8 cellular contexts compared by ENCODE assay signal in genomic region chr5:115543931-115544370, GRCh38. TPM values are rescaled to one million over a fixed set of nuclear protein-coding genes. Genes with fewer than 3 reads are reported as not detected.
DNase-seq lines count a peak whose midpoint lies in the region; ATAC-seq and TF ChIP-seq lines count a peak whose summit lies in the region.

No MANE protein-coding gene starts in this region.

- TF ChIP-seq CTCF in brain (conservative IDR thresholded peaks at IDR 0.05) = no peak

- peak overlapping the region; percentile 95 to 99 (median 97) for H3K27ac Mint-ChIP-seq in CD4-positive, alpha-beta memory T cell
- peak overlapping the region; percentile 93 for H3K27ac Mint-ChIP-seq in T-helper 17 cell
- H3K27ac Mint-ChIP-seq in brain = peak overlapping the region; percentile 99 to 100 (median 99)

- H3K9me3 ChIP-seq in CD4-positive, alpha-beta memory T cell (ENCODE audit: control insufficient read depth in 1 of 2, low read length in 2 of 2) = peaks cover 0 to 3% of the 10 kb centered on the region in 2 donors
- H3K9me3 ChIP-seq in T-helper 17 cell (ENCODE audit: control insufficient read depth, low read length, poor library complexity, severe bottlenecking) (no peaks in the 10 kb centered on the region), iPS-18a (ENCODE audit: control insufficient read depth, low read depth, low read length) (peaks cover 9% of the 10 kb centered on the region), skeletal muscle satellite cell (replicated peaks; ENCODE audit: low read length) (peaks cover 3% of the 10 kb centered on the region)

- no peaks in the 10 kb centered on the region for H3K27me3 Mint-ChIP-seq in CD4-positive, alpha-beta memory T cell
- H3K27me3 Mint-ChIP-seq in T-helper 17 cell (no peaks in the 10 kb centered on the region), brain (peaks cover 36% of the 10 kb centered on the region)

- peaks cover 34 to 61% (median 44%) of the 10 kb centered on the region in 4 donors for H3K4me1 Mint-ChIP-seq in CD4-positive, alpha-beta memory T cell
- peaks cover 39% of the 10 kb centered on the region for H3K4me1 Mint-ChIP-seq in T-helper 17 cell
- H3K4me1 Mint-ChIP-seq in brain = peaks cover 25% of the 10 kb centered on the region

- peak overlapping the region; percentile 93 to 100 (median 95) for H3K4me3 Mint-ChIP-seq in CD4-positive, alpha-beta memory T cell
- H3K4me3 Mint-ChIP-seq in T-helper 17 cell (peak overlapping the region; percentile 98), brain (peak overlapping the region; percentile 92 to 100 (median 98))

- peak; percentile 29 for ATAC-seq in GM19452 (IDR thresholded peaks at IDR 0.05; ENCODE audit: unreplicated experiment)
- peak; percentile 25 for ATAC-seq in HG03575 (IDR thresholded peaks at IDR 0.05; ENCODE audit: extremely low read depth, insufficient number of reproducible peaks, low FRiP score, unreplicated experiment)
- ATAC-seq in T-helper 17 cell = peak; percentile 43

- H3K36me3 ChIP-seq in CD4-positive, alpha-beta memory T cell (ENCODE audit: insufficient read depth, low read length) = peaks cover 12% of the 10 kb centered on the region
- peaks cover 31% of the 10 kb centered on the region for H3K36me3 ChIP-seq in iPS-18a (ENCODE audit: control insufficient read depth, low read depth, low read length)
- H3K36me3 ChIP-seq in skeletal muscle satellite cell (ENCODE audit: insufficient read depth, low read length) = peaks cover 38% of the 10 kb centered on the region

- peaks cover 29 to 52% of the 10 kb centered on the region in 2 donors for H3K36me3 Mint-ChIP-seq in CD4-positive, alpha-beta memory T cell
- H3K36me3 Mint-ChIP-seq in T-helper 17 cell (ENCODE audit: low read depth) = peaks cover 2% of the 10 kb centered on the region
- peaks cover 50% of the 10 kb centered on the region for H3K36me3 Mint-ChIP-seq in brain

- peaks cover 0 to 8% (median 4%) of the 10 kb centered on the region in 8 donors for H3K9me3 Mint-ChIP-seq in CD4-positive, alpha-beta memory T cell
- peaks cover 4 to 34% (median 14%) of the 10 kb centered on the region in 5 experiments for H3K9me3 Mint-ChIP-seq in brain

- intact Hi-C loops in CD4-positive, alpha-beta memory T cell (cut with micrococcal nuclease) = loop anchor here (1.0 to 2.0 kb wide), 7 partner anchors 10 to 541 kb away; partner anchors contain the start of genes AP3S1, ATG12, CCDC112 and COMMD10

- CTCF ChIA-PET in CD4-positive, alpha-beta memory T cell (lab: Charles Lee; ENCODE audit: partially characterized antibody) = interaction anchor here (0.8 to 2.1 kb wide), 7 partner anchors 10 to 301 kb away, joined by 3 to 13 read pairs (median 3); partner anchors contain the start of gene TMED7

- H3K27ac ChIP-seq in CD4-positive, alpha-beta memory T cell (ENCODE audit: low read depth, low read length) = peak overlapping the region; percentile 97
- peak overlapping the region; percentile 85 for H3K27ac ChIP-seq in iPS-18a (ENCODE audit: low read length)

- H3K4me3 ChIP-seq in CD4-positive, alpha-beta memory T cell (ENCODE audit: low read length in 2 of 2) = peak overlapping the region; percentile 64 to 71
- H3K4me3 ChIP-seq in iPS-18a (ENCODE audit: low read length) = peak overlapping the region; percentile 97
- peak overlapping the region; percentile 94 for H3K4me3 ChIP-seq in skeletal muscle satellite cell (ENCODE audit: low read length)

- peak; percentile 60 to 77 (median 65) for DNase-seq in CD4-positive, alpha-beta memory T cell
- peak in 2 of 3 donors; percentile 31 to 48 for DNase-seq in T-helper 17 cell
- DNase-seq in NCI-H446 treated with DMSO at 0.1 percent for 48 hours (lab: John Stamatoyannopoulos, UW) = no peak

- peaks cover 52% of the 10 kb centered on the region for H3K4me1 ChIP-seq in CD4-positive, alpha-beta memory T cell (ENCODE audit: insufficient read depth, low read length)
- H3K4me1 ChIP-seq in iPS-18a (ENCODE audit: control insufficient read depth, low read depth, low read length) (peaks cover 34% of the 10 kb centered on the region), skeletal muscle satellite cell (ENCODE audit: control insufficient read depth, insufficient read depth, low read length) (peaks cover 15% of the 10 kb centered on the region)

- POLR2A ChIA-PET in CD4-positive, alpha-beta memory T cell (lab: Charles Lee; ENCODE audit: partially characterized antibody) = interaction anchor here (0.9 to 3.8 kb wide), 14 partner anchors 9 to 541 kb away, joined by 3 to 35 read pairs (median 6); partner anchors contain the start of genes AP3S1, ATG12, CCDC112 and COMMD10

- H3K4me2 ChIP-seq in skeletal muscle satellite cell (ENCODE audit: low read length) = peak overlapping the region; percentile 91

- no peaks in the 10 kb centered on the region for H3K27me3 ChIP-seq in CD4-positive, alpha-beta memory T cell (ENCODE audit: insufficient read depth, low read length)
- H3K27me3 ChIP-seq in iPS-18a (ENCODE audit: control insufficient read depth, insufficient read depth, low read length) = no peaks in the 10 kb centered on the region
- no peaks in the 10 kb centered on the region for H3K27me3 ChIP-seq in skeletal muscle satellite cell (ENCODE audit: control insufficient read depth, insufficient read depth, low read length)

- H3K9ac ChIP-seq in iPS-18a (ENCODE audit: low read length) (peak overlapping the region; percentile 96), skeletal muscle satellite cell (ENCODE audit: low read depth, low read length) (peak overlapping the region; percentile 98)

RNA-seq across cellular contexts. Expression of gene FEM1C, which starts 0.6 kb away (rescaled TPM):
- 10 to 100 TPM; 17.4 to 19.7 TPM for total RNA-seq in CD4-positive, alpha-beta memory T cell
- polyA plus RNA-seq in CD4-positive, alpha-beta memory T cell = 1 to 10 TPM; 2.3 to 3.8 TPM
- 10 to 100 TPM; 31.3 to 31.7 TPM for total RNA-seq in T-helper 17 cell
- polyA plus RNA-seq in brain (ENCODE audit: insufficient read depth, low read depth, low replicate concordance) = 4.4 TPM
- total RNA-seq in skeletal muscle satellite cell (2012; rRNA removed) = 18.3 and 22.7 TPM in 2 replicates

RNA-seq across cellular contexts. Expression of gene TICAM2, which starts 58.3 kb away (rescaled TPM):
- 1 to 10 TPM; 1.3 to 1.6 TPM for total RNA-seq in CD4-positive, alpha-beta memory T cell
- polyA plus RNA-seq in CD4-positive, alpha-beta memory T cell = under 1 TPM in 1 of 2 donors, not detected in 1; 0.52 TPM
- total RNA-seq in T-helper 17 cell = under 1 TPM; 0.52 to 0.90 TPM
- not detected for polyA plus RNA-seq in brain (ENCODE audit: insufficient read depth, low read depth, low replicate concordance)
- total RNA-seq in skeletal muscle satellite cell (2012; rRNA removed) = 4.8 and 7.4 TPM in 2 replicates
